Comparison of ENCODE assay signal across 8 cellular contexts in the genomic region with DNA sequence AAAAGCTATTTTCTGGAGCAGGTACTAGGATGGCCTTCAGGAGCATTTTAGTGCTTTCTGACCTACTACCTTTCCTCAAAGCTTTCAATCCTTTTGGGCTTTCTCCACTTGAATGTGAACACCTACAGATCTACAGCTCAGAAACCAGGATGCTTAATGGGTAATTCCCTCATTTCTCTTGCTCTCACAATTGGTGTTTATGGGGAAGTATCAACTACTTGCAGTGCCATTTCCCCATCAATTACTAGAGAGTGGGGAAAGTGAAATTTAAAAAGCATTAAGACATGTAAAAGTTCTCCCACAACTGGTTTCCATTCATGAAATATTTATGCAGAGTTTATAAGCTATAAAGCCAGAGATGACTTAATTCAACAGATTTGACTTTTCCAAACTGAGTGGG. TPM values are rescaled to one million over a fixed set of nuclear protein-coding genes. Genes with fewer than 3 reads are reported as not detected.
DNase-seq lines count a peak whose midpoint lies in the region; ATAC-seq and TF ChIP-seq lines count a peak whose summit lies in the region.

No MANE protein-coding gene starts in this region.

- no peaks in the 10 kb centered on the region for H3K9me3 ChIP-seq in BLaER1 treated with 17β-estradiol and CSF1 and Interleukin-3, amounts not matched to agents 10 nM and 100 nM (replicated peaks in 1 of 11)
- H3K9me3 ChIP-seq in HUES64 (ENCODE audit: insufficient read depth, low read depth, low read length): no peaks in the 10 kb centered on the region
- no peaks in the 10 kb centered on the region for H3K9me3 ChIP-seq in mammary epithelial cell (replicated peaks; ENCODE audit: insufficient read depth, low read length)
- no peaks in the 10 kb centered on the region for H3K9me3 ChIP-seq in naive thymus-derived CD4-positive, alpha-beta T cell (ENCODE audit: control insufficient read depth in 2 of 3, low read length in 3 of 3)

- peaks cover 57 to 88% (median 76%) of the 10 kb centered on the region in 11 experiments for H4K20me1 ChIP-seq in BLaER1 treated with 17β-estradiol and CSF1 and Interleukin-3, amounts not matched to agents 10 nM and 100 nM
- H4K20me1 ChIP-seq in mammary epithelial cell (ENCODE audit: insufficient read depth, low read length): no peaks in the 10 kb centered on the region

- H3K27me3 ChIP-seq in BLaER1 treated with 17β-estradiol and CSF1 and Interleukin-3, amounts not matched to agents 10 nM and 100 nM: no peaks in the 10 kb centered on the region
- H3K27me3 ChIP-seq in HUES64 (ENCODE audit: insufficient read depth, low read length): no peaks in the 10 kb centered on the region
- H3K27me3 ChIP-seq in mammary epithelial cell (ENCODE audit: insufficient read depth, low read length): no peaks in the 10 kb centered on the region
- no peaks in the 10 kb centered on the region for H3K27me3 ChIP-seq in naive thymus-derived CD4-positive, alpha-beta T cell (ENCODE audit: control insufficient read depth in 2 of 2, insufficient read depth in 2 of 2, low read length in 2 of 2)

- peak overlapping the region; percentile 81 to 100 (median 95) for H3K4me3 Mint-ChIP-seq in naive thymus-derived CD4-positive, alpha-beta T cell

- dilution Hi-C loops in mammary epithelial cell (cut with HindIII; ENCODE audit: low sequenced_read_pairs): no loop called here

- H3K27me3 Mint-ChIP-seq in naive thymus-derived CD4-positive, alpha-beta T cell: peaks cover 0 to 2% (median 0%) of the 10 kb centered on the region in 5 donors

- peaks cover 42 to 67% (median 60%) of the 10 kb centered on the region in 7 donors for H3K4me1 Mint-ChIP-seq in naive thymus-derived CD4-positive, alpha-beta T cell

- H3K9me3 Mint-ChIP-seq in naive thymus-derived CD4-positive, alpha-beta T cell: peaks cover 0 to 3% (median 0%) of the 10 kb centered on the region in 11 donors

- POLR2A ChIA-PET in naive thymus-derived CD4-positive, alpha-beta T cell (lab: Charles Lee): interaction anchor here (0.7 to 8.4 kb wide), 4 partner anchors 14 to 164 kb away, joined by 3 to 232 read pairs (median 40); no protein-coding TSS in a partner anchor

- ATAC-seq in naive thymus-derived CD4-positive, alpha-beta T cell: no peak
- ATAC-seq in esophagus mucosa: no peak

- in situ Hi-C loops in mammary epithelial cell (cut with MboI; ENCODE audit: low sequenced_read_pairs in 2 of 2): no loop called here

- peak overlapping the region; percentile 91 to 100 (median 99) for H3K4me3 ChIP-seq in BLaER1 treated with 17β-estradiol and CSF1 and Interleukin-3, amounts not matched to agents 10 nM and 100 nM
- peak overlapping the region; percentile 95 for H3K4me3 ChIP-seq in HUES64 (ENCODE audit: low read length)
- peak overlapping the region; percentile 74 to 92 (median 82) for H3K4me3 ChIP-seq in mammary epithelial cell (replicated peaks in 1 of 3; ENCODE audit: insufficient read depth in 1 of 3, low read depth in 2 of 3, low read length in 3 of 3)
- peak overlapping the region; percentile 66 for H3K4me3 ChIP-seq in naive thymus-derived CD4-positive, alpha-beta T cell (ENCODE audit: low read length)

- peaks cover 31 to 47% (median 40%) of the 10 kb centered on the region in 10 experiments for H3K4me1 ChIP-seq in BLaER1 treated with 17β-estradiol and CSF1 and Interleukin-3, amounts not matched to agents 10 nM and 100 nM
- peaks cover 15% of the 10 kb centered on the region for H3K4me1 ChIP-seq in HUES64 (ENCODE audit: insufficient read depth, low read length)
- H3K4me1 ChIP-seq in mammary epithelial cell (ENCODE audit: insufficient read depth, low read length): peaks cover 7% of the 10 kb centered on the region
- peaks cover 24 to 35% of the 10 kb centered on the region in 2 donors for H3K4me1 ChIP-seq in naive thymus-derived CD4-positive, alpha-beta T cell (ENCODE audit: control insufficient read depth in 2 of 2, insufficient read depth in 2 of 2, low read length in 2 of 2)

- DNase-seq in mammary epithelial cell: no peak
- no peak for DNase-seq in naive thymus-derived CD4-positive, alpha-beta T cell
- no peak for DNase-seq in NK-92 treated with Interleukin-12 subunit alpha and Interleukin-12 subunit beta, amount 100 ng/mL, for 24 hours (lab: John Stamatoyannopoulos, UW)
- no peak for DNase-seq in SHP77 treated with DMSO at 0.1 percent for 48 hours (lab: John Stamatoyannopoulos, UW)
- no peak for DNase-seq in HK-2 (ENCODE audit: unreplicated experiment)

- H3K4me2 ChIP-seq in BLaER1 treated with 17β-estradiol and CSF1 and Interleukin-3, amounts not matched to agents 10 nM and 100 nM: peak overlapping the region; percentile 86 to 92 (median 89)
- peak overlapping the region; percentile 88 for H3K4me2 ChIP-seq in mammary epithelial cell (ENCODE audit: insufficient read depth, low read depth, low read length)

- H3K36me3 Mint-ChIP-seq in naive thymus-derived CD4-positive, alpha-beta T cell: peaks cover 0 to 19% (median under 1%) of the 10 kb centered on the region in 5 donors

- peaks cover 4 to 53% (median 39%) of the 10 kb centered on the region in 11 experiments; a peak in 20 of 22 replicates for H3K36me3 ChIP-seq in BLaER1 treated with 17β-estradiol and CSF1 and Interleukin-3, amounts not matched to agents 10 nM and 100 nM
- H3K36me3 ChIP-seq in HUES64 (ENCODE audit: insufficient read depth, low read length) (peaks cover 23% of the 10 kb centered on the region), mammary epithelial cell (ENCODE audit: insufficient read depth, low read length) (no peaks in the 10 kb centered on the region)
- peaks cover 0 to 6% (median 0%) of the 10 kb centered on the region in 3 experiments for H3K36me3 ChIP-seq in naive thymus-derived CD4-positive, alpha-beta T cell (ENCODE audit: control insufficient read depth in 2 of 3, insufficient read depth in 3 of 3, low read length in 3 of 3)

- peaks cover 88% of the 10 kb centered on the region for H3K79me2 ChIP-seq in mammary epithelial cell (ENCODE audit: insufficient read depth, low read length)

- H3K27ac ChIP-seq in BLaER1 treated with 17β-estradiol and CSF1 and Interleukin-3, amounts not matched to agents 10 nM and 100 nM: peak overlapping the region in 9 of 11 experiments; percentile 95 to 99 (median 97); a peak in 14 of 22 replicates
- H3K27ac ChIP-seq in HUES64 (ENCODE audit: low read depth, low read length) (0 out of 2 replicates have a peak overlapping the region, but pooled peaks have one; percentile 100), mammary epithelial cell (ENCODE audit: insufficient read depth, low read depth, low read length) (peak overlapping the region; percentile 90)
- peak overlapping the region; percentile 98 for H3K27ac ChIP-seq in naive thymus-derived CD4-positive, alpha-beta T cell (ENCODE audit: low read depth, low read length)

- CTCF ChIA-PET in mammary epithelial cell (lab: Charles Lee; ENCODE audit: low non-redundant PET): no interaction called here
- CTCF ChIA-PET in naive thymus-derived CD4-positive, alpha-beta T cell (lab: Charles Lee): interaction anchor here (0.8 to 5.7 kb wide), 2 partner anchors 14 to 43 kb away, joined by 4 to 65 read pairs; no protein-coding TSS in a partner anchor

- intact Hi-C loops in mammary epithelial cell (cut with micrococcal nuclease): no loop called here
- intact Hi-C loops in naive thymus-derived CD4-positive, alpha-beta T cell (cut with micrococcal nuclease): loop anchor here (1.0 to 5.0 kb wide), 2 partner anchors 13 to 1575 kb away; no protein-coding TSS in a partner anchor

- H3K27ac Mint-ChIP-seq in naive thymus-derived CD4-positive, alpha-beta T cell: peak overlapping the region; percentile 86 to 99 (median 94)

- peak overlapping the region; percentile 96 to 99 (median 98); a peak in 21 of 22 replicates for H3K9ac ChIP-seq in BLaER1 treated with 17β-estradiol and CSF1 and Interleukin-3, amounts not matched to agents 10 nM and 100 nM
- H3K9ac ChIP-seq in HUES64 (ENCODE audit: low read depth, low read length): peak overlapping the region; percentile 97; the same call in 1 of the 2 replicates
- peak overlapping the region; percentile 85 for H3K9ac ChIP-seq in mammary epithelial cell (ENCODE audit: insufficient read depth, low read length)

- no peak for TF ChIP-seq CTCF in mammary epithelial cell (conservative IDR thresholded peaks at IDR 0.05 in 1 of 2, IDR thresholded peaks at IDR 0.05 in 1 of 2; ENCODE audit: extremely low read depth in 1 of 2, insufficient read depth in 1 of 2, low read depth in 1 of 2, low read length in 2 of 2)

- BruUV-seq in mammary epithelial cell (replicated peaks; lab: Mats Ljungman, UMichigan): no TSS peak

- H2AFZ ChIP-seq in mammary epithelial cell (ENCODE audit: low read depth, low read length): no peak overlapping the region

RNA-seq across cellular contexts. Expression of gene YY1, which starts 2.1 kb away (rescaled TPM):
- 81.7 TPM for polyA plus RNA-seq in HUES64 (2013, experiment 1 of 2)
- polyA plus RNA-seq in HUES64 (2013, experiment 2 of 2): 72.6 TPM
- total RNA-seq in mammary epithelial cell (10 to 100 TPM; 42.3 to 67.0 TPM), esophagus mucosa (44.5 TPM)
- polyA plus RNA-seq in mammary epithelial cell: 30.3 TPM
- polyA minus RNA-seq in mammary epithelial cell: 33.8 TPM
- total RNA-seq in naive thymus-derived CD4-positive, alpha-beta T cell: 10 to 100 TPM; 65.8 to 99.7 (median 92.2) TPM
- 10 to 100 TPM; 15.2 to 18.0 TPM for polyA plus RNA-seq in naive thymus-derived CD4-positive, alpha-beta T cell
